1 cellular context compared by ENCODE assay signal in genomic region chr1:19311931-19312781, GRCh38.
TF ChIP-seq lines count a peak whose summit lies in the region.

Gene AKR7A2, minus strand, starts transcription at chr1:19312144. Its CDS starts 20 bp downstream, at chr1:19312124.
Gene SLC66A1, plus strand, starts transcription at chr1:19312326. Its CDS starts 5,352 bp downstream, at chr1:19317678.

TF ChIP-seq in HepG2, 621 proteins besides CTCF, POLR2A, EP300 and RAD21 (continued from another document and continues in another):
- TF ChIP-seq NFAT5 (CRISPR knock-in tag; IDR thresholded peaks at IDR 0.05) (peak; percentile 65; the same call in 1 of the 2 replicates), KLF9 (CRISPR knock-in tag; IDR thresholded peaks at IDR 0.05; ENCODE audit: low read depth) (no peak), ZNF678 (CRISPR knock-in tag; IDR thresholded peaks at IDR 0.05) (no peak), ZNF280B (CRISPR knock-in tag; IDR thresholded peaks at IDR 0.05; ENCODE audit: borderline replicate concordance) (peak; percentile 79; the same call in 1 of the 2 replicates), MAFF (IDR thresholded peaks at IDR 0.05; ENCODE audit: low read depth, low read length) (no peak), ZNF274 (CRISPR knock-in tag; IDR thresholded peaks at IDR 0.05) (peak; percentile 57), TCF7L2 (IDR thresholded peaks at IDR 0.05; ENCODE audit: low read depth, low read length) (no peak), ZNF772 (CRISPR knock-in tag; IDR thresholded peaks at IDR 0.05) (peak; percentile 64; the same call in 1 of the 2 replicates), ADNP (CRISPR knock-in tag; IDR thresholded peaks at IDR 0.05) (no peak), ZNF557 (CRISPR knock-in tag; IDR thresholded peaks at IDR 0.05) (no peak), TFAP4 (IDR thresholded peaks at IDR 0.05; ENCODE audit: borderline replicate concordance, low read depth) (peak; percentile 86), ZNF563 (CRISPR knock-in tag; IDR thresholded peaks at IDR 0.05) (no peak), TARDBP (CRISPR knock-in tag; IDR thresholded peaks at IDR 0.05) (no peak), MXD4 (CRISPR knock-in tag; IDR thresholded peaks at IDR 0.05) (peak; percentile 53; the same call in 1 of the 2 replicates), MTF1 (CRISPR knock-in tag; IDR thresholded peaks at IDR 0.05) (no peak), ZNF577 (CRISPR knock-in tag; IDR thresholded peaks at IDR 0.05; ENCODE audit: borderline replicate concordance, low read depth) (no peak), SMARCE1 (IDR thresholded peaks at IDR 0.05; ENCODE audit: borderline replicate concordance) (no peak), ZFAT (CRISPR knock-in tag; conservative IDR thresholded peaks at IDR 0.05) (no peak), NFE2 (CRISPR knock-in tag; IDR thresholded peaks at IDR 0.05) (no peak), MLLT10 (CRISPR knock-in tag; IDR thresholded peaks at IDR 0.05) (no peak), THRA (CRISPR knock-in tag; IDR thresholded peaks at IDR 0.05; ENCODE audit: borderline replicate concordance) (no peak), NCOA1 (CRISPR knock-in tag; IDR thresholded peaks at IDR 0.05) (no peak), ZMYM2 (CRISPR knock-in tag; IDR thresholded peaks at IDR 0.05) (no peak), CEBPG (CRISPR knock-in tag; IDR thresholded peaks at IDR 0.05) (no peak), RFX3 (CRISPR knock-in tag; IDR thresholded peaks at IDR 0.05) (no peak), PAWR (CRISPR knock-in tag; IDR thresholded peaks at IDR 0.05; ENCODE audit: borderline replicate concordance) (no peak), ZNF644 (CRISPR knock-in tag; IDR thresholded peaks at IDR 0.05; ENCODE audit: low read depth) (no peak), TBP (CRISPR knock-in tag; IDR thresholded peaks at IDR 0.05) (no peak), ZNF205 (CRISPR knock-in tag; IDR thresholded peaks at IDR 0.05) (peak; percentile 48; the same call in 1 of the 2 replicates), ARID4A (CRISPR knock-in tag; IDR thresholded peaks at IDR 0.05; ENCODE audit: borderline replicate concordance) (peak; percentile 86), JUND (CRISPR knock-in tag; IDR thresholded peaks at IDR 0.05) (no peak), NFATC3 (CRISPR knock-in tag; IDR thresholded peaks at IDR 0.05) (peak; percentile 75; the same call in 1 of the 2 replicates), EHMT2 (IDR thresholded peaks at IDR 0.05; ENCODE audit: borderline replicate concordance, low read depth, low read length) (no peak), POLR2AphosphoS5 (IDR thresholded peaks at IDR 0.05; ENCODE audit: low read depth, low read length) (peak; percentile 78), ZUFSP (CRISPR knock-in tag; IDR thresholded peaks at IDR 0.05; ENCODE audit: borderline replicate concordance) (no peak), RFX5 (IDR thresholded peaks at IDR 0.05; ENCODE audit: low read depth, low read length) (no peak), CBFB (CRISPR knock-in tag; IDR thresholded peaks at IDR 0.05) (no peak), KLF13 (CRISPR knock-in tag; IDR thresholded peaks at IDR 0.05) (no peak), DRAP1 (CRISPR knock-in tag; IDR thresholded peaks at IDR 0.05) (peak; percentile 29; the same call in 1 of the 2 replicates), REPIN1 (CRISPR knock-in tag; IDR thresholded peaks at IDR 0.05; ENCODE audit: borderline replicate concordance, low read depth) (no peak; the same call in 1 of the 2 replicates), CREM (IDR thresholded peaks at IDR 0.05) (no peak), CREM (CRISPR knock-in tag; IDR thresholded peaks at IDR 0.05) (no peak), MXD1 (CRISPR knock-in tag; IDR thresholded peaks at IDR 0.05) (peak; percentile 28), PAF1 (CRISPR knock-in tag; IDR thresholded peaks at IDR 0.05) (no peak), ETS1 (CRISPR knock-in tag; IDR thresholded peaks at IDR 0.05) (no peak), FOXO4 (CRISPR knock-in tag; conservative IDR thresholded peaks at IDR 0.05) (0 out of 2 replicates have a peak, but pooled peaks have one; percentile 56), ZNF766 (CRISPR knock-in tag; IDR thresholded peaks at IDR 0.05; ENCODE audit: borderline replicate concordance) (peak; percentile 42; the same call in 1 of the 2 replicates), DDIT3 (CRISPR knock-in tag; IDR thresholded peaks at IDR 0.05) (no peak), ZNF251 (CRISPR knock-in tag; IDR thresholded peaks at IDR 0.05) (peak; percentile 52; the same call in 1 of the 2 replicates)
